ENCODE assay signal across 1 cellular context in the genomic region with DNA sequence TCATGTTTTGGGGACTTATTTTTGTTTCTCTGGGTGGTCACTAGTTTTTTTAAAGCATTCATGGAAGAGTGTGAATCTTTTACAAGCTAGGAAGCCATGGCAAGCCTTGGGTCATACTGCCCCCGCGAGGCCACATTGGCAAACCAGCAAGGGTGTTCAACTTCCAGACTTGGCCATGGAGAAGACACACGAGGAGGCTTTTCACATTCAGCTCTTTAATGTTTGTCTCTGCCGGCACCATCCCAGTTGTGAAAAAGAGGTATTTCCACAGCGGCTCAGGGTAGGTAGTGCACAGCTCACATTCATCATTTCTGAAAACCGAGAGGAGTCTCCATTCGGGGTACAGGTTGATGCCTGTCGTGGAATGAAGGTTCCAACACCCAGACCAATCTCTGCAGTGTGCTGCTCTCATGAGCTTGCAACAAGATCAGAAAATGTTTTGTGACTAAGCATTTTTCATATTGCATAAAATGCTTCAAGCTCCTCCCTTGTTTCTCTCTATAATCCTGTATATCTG.
TF ChIP-seq lines count a peak whose summit lies in the region.

No MANE protein-coding gene starts in this region.

TF ChIP-seq in H1, 55 proteins besides CTCF, POLR2A, EP300 and RAD21:
- TF ChIP-seq SIN3A (conservative IDR thresholded peaks at IDR 0.05 in 1 of 2, IDR thresholded peaks at IDR 0.05 in 1 of 2; ENCODE audit: low read depth in 1 of 2, low read length in 2 of 2) (no peak), RBBP5 (IDR thresholded peaks at IDR 0.05; ENCODE audit: borderline replicate concordance, low read depth, low read length) (no peak), YY1 (IDR thresholded peaks at IDR 0.05; ENCODE audit: low read depth, low read length) (0 out of 2 replicates have a peak, but pooled peaks have one; percentile 44), HDAC6 (IDR thresholded peaks at IDR 0.05; ENCODE audit: low read depth, low read length) (no peak), TAF7 (optimal IDR thresholded peaks at IDR 0.05; ENCODE audit: borderline replicate concordance, low read depth, low read length) (peak; percentile 35)
TF ChIP-seq in H1: peak in this region for 2.
